ENCODE assay signal across 18 cellular contexts in genomic region chr20:32036252-32036651, GRCh38. TPM values are rescaled to one million over a fixed set of nuclear protein-coding genes. Genes with fewer than 3 reads are reported as not detected.
"Had no signal": no experiment of that assay in that cellular context is flagged by ENCODE, and none has a peak within 500 bp of the region (broad histone marks: within the 10 kb centered on the region; RNA-seq: fewer than 3 reads in every experiment).

No MANE protein-coding gene starts in this region.

- H3K36me3 ChIP-seq: esophagus squamous epithelium, left lung, tibial artery had no signal

- ATAC-seq: activated CD8-positive, alpha-beta T cell treated with anti-CD3 and anti-CD28 coated beads for 36 hours; activated T-cell treated with anti-CD3 and anti-CD28 coated beads, Interleukin-2, amount 50 U/mL, for 4 hours; effector memory CD8-positive, alpha-beta T cell; heart right ventricle; left lung had no signal

- H3K9me3 Mint-ChIP-seq: activated CD4-positive, alpha-beta T cell treated with anti-CD3 and anti-CD28 coated beads, Interleukin-2, amount 10 ng/mL, durations not matched to agents 24 days and 14 days; activated CD8-positive, alpha-beta T cell treated with anti-CD3 and anti-CD28 coated beads for 36 hours; activated T-cell treated with anti-CD3 and anti-CD28 coated beads, Interleukin-2, amount 50 U/mL, for 4 hours; effector memory CD8-positive, alpha-beta T cell had no signal

- H3K9me3 ChIP-seq: esophagus squamous epithelium, left lung, tibial artery had no signal

- DNase-seq: activated CD4-positive, alpha-beta T cell treated with anti-CD3 and anti-CD28 coated beads, Interleukin-2, amount 10 ng/mL, durations not matched to agents 24 days and 14 days; activated CD4-positive, CD25-positive, alpha-beta regulatory T cell; activated CD8-positive, alpha-beta T cell treated with anti-CD3 and anti-CD28 coated beads for 36 hours; activated gamma-delta T cell treated with Interleukin-2 at 50 U/mL for 16 hours; activated T-cell treated with anti-CD3 and anti-CD28 coated beads, Interleukin-2, amount 50 U/mL, for 4 hours; effector memory CD8-positive, alpha-beta T cell; esophagus squamous epithelium; heart right ventricle; stimulated activated CD4-positive, alpha-beta T cell treated with anti-CD3 and anti-CD28 coated beads, Interleukin-2, amount 100 ng/mL, for 24 hours; stimulated activated naive CD4-positive, alpha-beta T cell treated with Interleukin-2 at 50 U/mL for 16 hours; substantia nigra; tibial artery had no signal

- H3K4me3 Mint-ChIP-seq: activated CD4-positive, alpha-beta T cell treated with anti-CD3 and anti-CD28 coated beads, Interleukin-2, amount 10 ng/mL, durations not matched to agents 24 days and 14 days; activated CD8-positive, alpha-beta T cell treated with anti-CD3 and anti-CD28 coated beads for 36 hours; activated naive CD8-positive, alpha-beta T cell; activated T-cell treated with anti-CD3 and anti-CD28 coated beads, Interleukin-2, amount 50 U/mL, for 4 hours; effector memory CD8-positive, alpha-beta T cell had no signal

- H3K4me3 ChIP-seq: esophagus squamous epithelium, heart right ventricle, left lung, tibial artery had no signal

- H3K27ac Mint-ChIP-seq: activated CD4-positive, alpha-beta T cell treated with anti-CD3 and anti-CD28 coated beads, Interleukin-2, amount 10 ng/mL, durations not matched to agents 24 days and 14 days; activated CD8-positive, alpha-beta T cell treated with anti-CD3 and anti-CD28 coated beads for 36 hours; activated naive CD8-positive, alpha-beta T cell; effector memory CD8-positive, alpha-beta T cell; progenitor cell of endocrine pancreas had no signal

- H3K27ac ChIP-seq: esophagus squamous epithelium, tibial artery had no signal

- H3K36me3 Mint-ChIP-seq: activated naive CD8-positive, alpha-beta T cell had no signal

RNA-seq across cellular contexts. Expression of gene HCK, which starts 15.8 kb away (rescaled TPM):
- total RNA-seq: activated CD4-positive, alpha-beta T cell treated with anti-CD3 and anti-CD28 coated beads, Interleukin-2, amount 10 ng/mL, durations not matched to agents 24 days and 14 days; activated CD8-positive, alpha-beta T cell treated with anti-CD3 and anti-CD28 coated beads for 36 hours; dermis microvascular lymphatic vessel endothelial cell; lung microvascular endothelial cell; progenitor cell of endocrine pancreas had no signal

RNA-seq across cellular contexts. Expression of gene CCM2L, which starts 26.0 kb away (rescaled TPM):
- total RNA-seq: activated CD4-positive, alpha-beta T cell treated with anti-CD3 and anti-CD28 coated beads, Interleukin-2, amount 10 ng/mL, durations not matched to agents 24 days and 14 days; activated CD8-positive, alpha-beta T cell treated with anti-CD3 and anti-CD28 coated beads for 36 hours; activated T-cell treated with anti-CD3 and anti-CD28 coated beads, Interleukin-2, amount 50 U/mL, for 4 hours; kidney epithelial cell had no signal
